ENCODE assay signal across 8 cellular contexts in genomic region chrX:40146471-40147398, GRCh38.
DNase-seq lines count a peak whose midpoint lies in the region; ATAC-seq, FAIRE-seq and TF ChIP-seq lines count a peak whose summit lies in the region.

No MANE protein-coding gene starts in this region.

- H3K27me3 Mint-ChIP-seq in T-helper 2 cell treated with Interferon-gamma antibody and Interleukin-4, amounts not matched to agents 5 μg/mL and 100 μg/mL, for 36 hours (ENCODE audit: low read depth): no peaks in the 10 kb centered on the region
- peaks cover 31% of the 10 kb centered on the region for H3K27me3 Mint-ChIP-seq in nephron progenitor cell (ENCODE audit: low read depth, poor library complexity)

- peak; percentile 48 for DNase-seq in activated T-cell treated with anti-CD3 and anti-CD28 coated beads, Interleukin-2, amount 50 U/mL, for 1 hour
- DNase-seq in activated T-cell treated with anti-CD3 and anti-CD28 coated beads for 4 hours: no peak
- DNase-seq in T-helper 2 cell treated with Interferon-gamma antibody and Interleukin-4, amounts not matched to agents 5 μg/mL and 100 μg/mL, for 36 hours (ENCODE audit: low spot score): no peak
- DNase-seq in fibroblast of gingiva (ENCODE audit: low read depth): peak; percentile 17
- DNase-seq in nephron progenitor cell: peak; percentile 81
- DNase-seq in HTR-8/SVneo (ENCODE audit: insufficient read length, low spot score): no peak

- no peak for FAIRE-seq in HTR-8/SVneo (lab: Jason Lieb, UNC)

- no peak for TF ChIP-seq CTCF in nephron progenitor cell (IDR thresholded peaks at IDR 0.05)

- H3K9me3 Mint-ChIP-seq in T-helper 2 cell treated with Interferon-gamma antibody and Interleukin-4, amounts not matched to agents 5 μg/mL and 100 μg/mL, for 36 hours: no peaks in the 10 kb centered on the region
- peaks cover 20% of the 10 kb centered on the region for H3K9me3 Mint-ChIP-seq in nephron progenitor cell

- peaks cover 9% of the 10 kb centered on the region for H3K4me1 Mint-ChIP-seq in T-helper 2 cell treated with Interferon-gamma antibody and Interleukin-4, amounts not matched to agents 5 μg/mL and 100 μg/mL, for 36 hours (ENCODE audit: low read depth)
- peaks cover 78% of the 10 kb centered on the region for H3K4me1 Mint-ChIP-seq in nephron progenitor cell

- H3K4me3 Mint-ChIP-seq in T-helper 2 cell treated with Interferon-gamma antibody and Interleukin-4, amounts not matched to agents 5 μg/mL and 100 μg/mL, for 36 hours: peak overlapping the region; percentile 48
- peak overlapping the region; percentile 55 for H3K4me3 Mint-ChIP-seq in nephron progenitor cell

- ATAC-seq in HG02571 (IDR thresholded peaks at IDR 0.05; ENCODE audit: unreplicated experiment) (no peak), HG03378 (IDR thresholded peaks at IDR 0.05; ENCODE audit: unreplicated experiment) (no peak)

- H3K36me3 Mint-ChIP-seq in T-helper 2 cell treated with Interferon-gamma antibody and Interleukin-4, amounts not matched to agents 5 μg/mL and 100 μg/mL, for 36 hours (ENCODE audit: low read depth): no peaks in the 10 kb centered on the region
- no peaks in the 10 kb centered on the region for H3K36me3 Mint-ChIP-seq in nephron progenitor cell (ENCODE audit: low read depth)

- no peak overlapping the region for H3K27ac Mint-ChIP-seq in T-helper 2 cell treated with Interferon-gamma antibody and Interleukin-4, amounts not matched to agents 5 μg/mL and 100 μg/mL, for 36 hours
- peak overlapping the region; percentile 22 for H3K27ac Mint-ChIP-seq in nephron progenitor cell

Comparison
In these comparisons a context has a peak if more than half of its experiments do, and no peak if none do; other contexts are left out.
1. DNase-seq: peak in activated T-cell treated with anti-CD3 and anti-CD28 coated beads, Interleukin-2, amount 50 U/mL, for 1 hour (single experiment), fibroblast of gingiva (single experiment) and nephron progenitor cell (single experiment); none in activated T-cell treated with anti-CD3 and anti-CD28 coated beads for 4 hours (single experiment), T-helper 2 cell treated with Interferon-gamma antibody and Interleukin-4, amounts not matched to agents 5 μg/mL and 100 μg/mL, for 36 hours (single experiment) and HTR-8/SVneo (single experiment).